Comparison of ENCODE assay signal across 8 cellular contexts in genomic region chr22:24758164-24758799, GRCh38. TPM values are rescaled to one million over a fixed set of nuclear protein-coding genes. Genes with fewer than 3 reads are reported as not detected.
DNase-seq lines count a peak whose midpoint lies in the region; ATAC-seq and TF ChIP-seq lines count a peak whose summit lies in the region.

No MANE protein-coding gene starts in this region.

- no peak for TF ChIP-seq EP300 in SK-N-SH (IDR thresholded peaks at IDR 0.05; ENCODE audit: borderline replicate concordance in 1 of 2, low read depth in 1 of 2, low read length in 1 of 2)

- H3K4me2 ChIP-seq in SK-N-SH: no peak overlapping the region

- H2AFZ ChIP-seq in SK-N-SH (ENCODE audit: low read depth): no peak overlapping the region

- no peaks in the 10 kb centered on the region for H3K79me2 ChIP-seq in SK-N-SH (ENCODE audit: insufficient read depth)

- H3K9ac ChIP-seq in SK-N-SH: no peak overlapping the region

- H3K4me1 ChIP-seq in Caco-2: no peaks in the 10 kb centered on the region
- H3K4me1 ChIP-seq in SK-N-SH (ENCODE audit: control insufficient read depth in 1 of 2, insufficient read depth in 2 of 2, low read depth in 1 of 2, low read length in 1 of 2): no peaks in the 10 kb centered on the region
- no peaks in the 10 kb centered on the region for H3K4me1 ChIP-seq in ascending aorta

- DNase-seq in Caco-2 (peak in 1 of 2 experiments; percentile 68), HK-2 (ENCODE audit: unreplicated experiment) (peak; percentile 21), SK-N-SH (peak; percentile 57), ascending aorta (ENCODE audit: low spot score in 2 of 2) (peak in 1 of 2 donors; percentile 66), immature natural killer cell (peak; percentile 38 to 50 (median 40))
- peak; percentile 30 for DNase-seq in stimulated activated CD4-positive, alpha-beta T cell treated with anti-CD3 and anti-CD28 coated beads, Interleukin-2, amount 100 ng/mL, for 4 hours (ENCODE audit: low read depth)

- no peak overlapping the region for H3K4me3 ChIP-seq in Caco-2 (ENCODE audit: low read depth, low read length)
- no peak overlapping the region; a peak in 1 of 4 replicates for H3K4me3 ChIP-seq in SK-N-SH (ENCODE audit: low read depth in 2 of 2, low read length in 1 of 2)
- H3K4me3 ChIP-seq in ascending aorta: no peak overlapping the region

- TF ChIP-seq RAD21 in SK-N-SH (IDR thresholded peaks at IDR 0.05; ENCODE audit: low read length): peak; percentile 90

- H4K20me1 ChIP-seq in SK-N-SH (ENCODE audit: insufficient read depth): no peaks in the 10 kb centered on the region

- intact Hi-C loops in Caco-2 (cut with micrococcal nuclease; ENCODE audit: unreplicated experiment): loop anchor here (1.0 to 10.0 kb wide), 2 partner anchors 52 to 123 kb away; no protein-coding TSS in a partner anchor
- intact Hi-C loops in ascending aorta (cut with DNase I): loop anchor here (10.0 kb wide), 2 partner anchors 113 to 333 kb away; partner anchors contain the start of gene ADORA2A

- H3K27me3 ChIP-seq in Caco-2 (replicated peaks; ENCODE audit: control insufficient read depth, insufficient read depth, low read length) (no peaks in the 10 kb centered on the region), SK-N-SH (ENCODE audit: insufficient read depth) (peaks cover 24% of the 10 kb centered on the region; the same call in 1 of the 2 replicates), ascending aorta (no peaks in the 10 kb centered on the region)

- no peaks in the 10 kb centered on the region for H3F3A ChIP-seq in SK-N-SH (replicated peaks; ENCODE audit: insufficient read depth)

- H3K36me3 ChIP-seq in Caco-2 (ENCODE audit: control insufficient read depth, insufficient read depth, low read length): no peaks in the 10 kb centered on the region
- no peaks in the 10 kb centered on the region for H3K36me3 ChIP-seq in SK-N-SH (replicated peaks in 1 of 2; ENCODE audit: control insufficient read depth in 1 of 2, insufficient read depth in 2 of 2, low read length in 1 of 2)
- H3K36me3 ChIP-seq in ascending aorta: no peaks in the 10 kb centered on the region

- H3K27ac Mint-ChIP-seq in Caco-2 (ENCODE audit: unreplicated experiment) (no peak overlapping the region), immature natural killer cell (no peak overlapping the region)

- H3K27me3 Mint-ChIP-seq in Caco-2 (ENCODE audit: insufficient read depth, unreplicated experiment) (no peaks in the 10 kb centered on the region), immature natural killer cell (ENCODE audit: low read depth in 3 of 3) (peaks cover 1 to 4% (median 2%) of the 10 kb centered on the region in 3 donors)

- ATAC-seq in HG02938 (IDR thresholded peaks at IDR 0.05; ENCODE audit: unreplicated experiment): no peak
- ATAC-seq in HG02759 (IDR thresholded peaks at IDR 0.05; ENCODE audit: unreplicated experiment): no peak

- H3K9me3 Mint-ChIP-seq in Caco-2 (ENCODE audit: unreplicated experiment): no peaks in the 10 kb centered on the region
- no peaks in the 10 kb centered on the region for H3K9me3 Mint-ChIP-seq in immature natural killer cell

- no peak overlapping the region for H3K4me3 Mint-ChIP-seq in Caco-2 (ENCODE audit: unreplicated experiment)
- H3K4me3 Mint-ChIP-seq in immature natural killer cell: no peak overlapping the region

- H3K9me3 ChIP-seq in Caco-2 (no peaks in the 10 kb centered on the region), SK-N-SH (no peaks in the 10 kb centered on the region), ascending aorta (no peaks in the 10 kb centered on the region)

- 58% methylated on average over 12 of the region's 12 CpGs for WGBS in SK-N-SH (ENCODE audit: low lambda C conversion rate)

- CTCF ChIA-PET in Caco-2 (lab: Charles Lee): interaction anchor here (0.9 to 2.6 kb wide), 3 partner anchors 45 to 52 kb away, joined by 3 to 12 read pairs (median 12); no protein-coding TSS in a partner anchor
- CTCF ChIA-PET in SK-N-SH (lab: Yijun Ruan, JAX): interaction anchor here (0.6 to 4.5 kb wide), 14 partner anchors 10 to 621 kb away, joined by 3 to 44 read pairs (median 4); no protein-coding TSS in a partner anchor

- no peak overlapping the region for H3K27ac ChIP-seq in SK-N-SH (ENCODE audit: low read depth in 2 of 2, low read length in 1 of 2)
- H3K27ac ChIP-seq in ascending aorta: no peak overlapping the region

- TF ChIP-seq CTCF in Caco-2 (IDR thresholded peaks at IDR 0.05; ENCODE audit: insufficient read depth in 1 of 2, low read depth in 1 of 2, low read length in 1 of 2, severe bottlenecking in 1 of 2, unreplicated experiment in 1 of 2): peak; percentile 73 to 87
- peak; percentile 96 for TF ChIP-seq CTCF in SK-N-SH (IDR thresholded peaks at IDR 0.05)
- TF ChIP-seq CTCF in ascending aorta (IDR thresholded peaks at IDR 0.05): peak; percentile 66 to 82 (median 82)

- H3K36me3 Mint-ChIP-seq in Caco-2 (ENCODE audit: insufficient read depth, unreplicated experiment) (no peaks in the 10 kb centered on the region), immature natural killer cell (no peaks in the 10 kb centered on the region)

- no TSS peak for BruUV-seq in Caco-2 (replicated peaks; lab: Mats Ljungman, UMichigan)

- POLR2A ChIA-PET in Caco-2 (lab: Charles Lee): interaction anchor here (0.6 kb wide), 1 partner anchor 32 kb away, joined by 4 read pairs; no protein-coding TSS in a partner anchor
- POLR2A ChIA-PET in SK-N-SH (lab: Yijun Ruan, JAX): no interaction called here

- H3K9me2 ChIP-seq in SK-N-SH: no peaks in the 10 kb centered on the region

- H3K4me1 Mint-ChIP-seq in Caco-2 (ENCODE audit: low read depth, unreplicated experiment) (no peaks in the 10 kb centered on the region), immature natural killer cell (no peaks in the 10 kb centered on the region)

TF ChIP-seq in SK-N-SH, 30 proteins besides CTCF, POLR2A, EP300 and RAD21:
- TF ChIP-seq IRF3 (IDR thresholded peaks at IDR 0.05; ENCODE audit: low read depth, low read length): no peak
- TF ChIP-seq NRF1 (IDR thresholded peaks at IDR 0.05; ENCODE audit: low read depth, low read length): 0 out of 2 replicates have a peak, but pooled peaks have one; percentile 9
- TF ChIP-seq MXI1 (IDR thresholded peaks at IDR 0.05; ENCODE audit: low read depth, low read length): no peak
- peak; percentile 87 for TF ChIP-seq SMC3 (IDR thresholded peaks at IDR 0.05; ENCODE audit: low read depth, low read length)
TF ChIP-seq in SK-N-SH: peak in this region for 2.

RNA-seq across cellular contexts. Expression of gene PIWIL3, which starts 16.2 kb away (rescaled TPM):
- total RNA-seq in Caco-2 (2022) (0.16 and 0.45 TPM in 2 replicates), ascending aorta (not detected)
- polyA plus RNA-seq in SK-N-SH (2012; rRNA removed) (not detected in 2 replicates), immature natural killer cell (not detected)
- not detected in 2 replicates for polyA plus RNA-seq in SK-N-SH (2012; cell fraction: cytosol; rRNA removed)
- polyA plus RNA-seq in SK-N-SH (2012; cell fraction: nucleus; rRNA removed): not detected in 2 replicates

RNA-seq across cellular contexts. Expression of gene SGSM1, which starts 47.7 kb away (rescaled TPM):
- total RNA-seq in Caco-2 (2022) (5.5 and 6.1 TPM in 2 replicates), ascending aorta (4.2 TPM)
- polyA plus RNA-seq in SK-N-SH (2012; rRNA removed) (0.15 and 0.26 TPM in 2 replicates), immature natural killer cell (1 to 10 TPM; 1.5 to 3.9 (median 2.4) TPM)
- polyA plus RNA-seq in SK-N-SH (2012; cell fraction: cytosol; rRNA removed): 0.14 and 0.26 TPM in 2 replicates
- polyA plus RNA-seq in SK-N-SH (2012; cell fraction: nucleus; rRNA removed): 0.25 and 0.35 TPM in 2 replicates
